Comparison of ENCODE assay signal across 1 cellular context in the genomic region with DNA sequence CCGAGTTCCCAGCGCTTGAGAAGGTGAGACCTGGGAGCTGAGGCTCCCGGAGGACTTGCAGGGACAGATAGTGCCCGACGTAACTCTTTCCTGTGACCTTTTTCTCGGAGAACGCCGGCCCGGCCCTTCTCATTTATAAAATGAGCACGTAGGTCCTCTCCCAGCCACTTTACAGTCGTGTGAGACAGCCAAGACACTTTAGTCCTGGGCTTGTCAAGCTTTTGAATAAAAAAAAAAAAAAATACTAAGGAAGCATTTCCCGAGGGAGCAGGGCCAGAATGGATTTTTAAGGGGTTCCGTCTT.
TF ChIP-seq lines count a peak whose summit lies in the region.

No MANE protein-coding gene starts in this region.

TF ChIP-seq in endothelial cell of umbilical vein, 7 proteins besides CTCF, POLR2A, EP300 and RAD21:
- TF ChIP-seq POLR2AphosphoS5 (IDR thresholded peaks at IDR 0.05; ENCODE audit: insufficient read depth, low read depth, low read length) (no peak), GATA2 (IDR thresholded peaks at IDR 0.05; ENCODE audit: insufficient read depth, insufficient read length, low read depth, low read length) (no peak), JUN (IDR thresholded peaks at IDR 0.05; ENCODE audit: borderline replicate concordance, insufficient read depth, insufficient read length, low read depth) (no peak), MAX (IDR thresholded peaks at IDR 0.05; ENCODE audit: insufficient read depth, insufficient read length) (no peak), FOS (IDR thresholded peaks at IDR 0.05; ENCODE audit: borderline replicate concordance, insufficient read depth, low read length) (no peak), EZH2 (IDR thresholded peaks at IDR 0.05; ENCODE audit: borderline replicate concordance, low read depth, low read length, severe bottlenecking) (no peak), MYC (IDR thresholded peaks at IDR 0.05; ENCODE audit: low read depth, low read length) (no peak)
